Comparison of ENCODE assay signal across 9 cellular contexts in the genomic region with DNA sequence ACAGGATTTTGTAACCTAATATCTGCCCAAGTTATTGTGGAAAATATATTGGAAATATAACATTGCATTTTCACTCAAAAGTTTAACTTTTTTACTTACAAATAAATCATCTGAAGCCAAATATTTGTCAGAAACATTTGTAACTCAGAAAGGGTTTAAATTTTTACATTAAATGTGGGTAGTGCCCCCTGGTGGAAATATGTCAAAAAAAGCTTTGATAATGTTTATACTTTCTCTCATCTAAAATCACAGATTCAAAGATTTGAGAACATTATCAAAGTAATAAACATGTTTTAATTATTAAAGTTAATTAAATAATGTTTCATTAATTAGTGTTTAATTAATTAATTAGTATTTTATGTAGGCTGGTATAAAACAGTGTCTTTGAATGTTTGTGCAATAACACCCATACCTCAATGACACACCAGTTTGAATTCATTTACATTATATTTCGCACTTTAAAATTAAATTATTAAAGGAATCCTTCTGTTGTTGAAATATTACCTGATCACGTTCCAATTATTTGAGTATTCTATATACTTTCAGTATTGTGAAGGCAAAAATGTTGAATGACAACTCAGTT.
DNase-seq lines count a peak whose midpoint lies in the region; ATAC-seq, FAIRE-seq and TF ChIP-seq lines count a peak whose summit lies in the region.
"Had no signal": no experiment of that assay in that cellular context is flagged by ENCODE, and none has a peak within 500 bp of the region (broad histone marks: within the 10 kb centered on the region; RNA-seq: fewer than 3 reads in every experiment).

No MANE protein-coding gene starts in this region.

- ATAC-seq in pancreas (no peak), HG03521 (IDR thresholded peaks at IDR 0.05; ENCODE audit: unreplicated experiment) (no peak)

- no peak overlapping the region for H3K27ac Mint-ChIP-seq in immature natural killer cell

- H3K4me1 ChIP-seq in pancreas: no peaks in the 10 kb centered on the region

- H3K4me3 ChIP-seq in dorsolateral prefrontal cortex (no peak overlapping the region), pancreas (no peak overlapping the region)

- FAIRE-seq in pancreas (lab: Jason Lieb, UNC): peak; percentile 89

- intact Hi-C loops in dorsolateral prefrontal cortex (cut with DNase I): no loop called here
- intact Hi-C loops in pancreas (cut with DNase I): no loop called here

- WGBS in pancreas, 2 donors: 21 to 24% methylated on average over 2 of the region's 2 CpGs

- no peaks in the 10 kb centered on the region for H3K27me3 Mint-ChIP-seq in immature natural killer cell (ENCODE audit: low read depth in 3 of 3)

- TF ChIP-seq CTCF in dorsolateral prefrontal cortex (IDR thresholded peaks at IDR 0.05 in 54 of 56, conservative IDR thresholded peaks at IDR 0.05 in 2 of 56; ENCODE audit: low read depth in 1 of 56, partially characterized antibody in 56 of 56) (peak; percentile 35 to 74 (median 63)), pancreas (IDR thresholded peaks at IDR 0.05) (peak; percentile 10 to 35 (median 20))

- no peaks in the 10 kb centered on the region for H3K36me3 Mint-ChIP-seq in immature natural killer cell

- H3K4me1 Mint-ChIP-seq in immature natural killer cell: no peaks in the 10 kb centered on the region

- no peaks in the 10 kb centered on the region for H3K27me3 ChIP-seq in dorsolateral prefrontal cortex
- no peaks in the 10 kb centered on the region for H3K27me3 ChIP-seq in pancreas

- peaks cover 0 to 46% (median 8%) of the 10 kb centered on the region in 6 donors for H3K9me3 Mint-ChIP-seq in immature natural killer cell

- H3K4me3 Mint-ChIP-seq in immature natural killer cell: no peak overlapping the region

- H3K9me3 ChIP-seq in pancreas: no peaks in the 10 kb centered on the region

- H3K36me3 ChIP-seq in pancreas: no peaks in the 10 kb centered on the region

- H3K27ac ChIP-seq in dorsolateral prefrontal cortex: no peak overlapping the region
- no peak overlapping the region for H3K27ac ChIP-seq in pancreas

- DNase-seq in NCI-H1105 treated with DMSO at 0.1 percent for 48 hours (lab: John Stamatoyannopoulos, UW) (peak; percentile 6), NCI-H1105 (lab: John Stamatoyannopoulos, UW) (no peak), NCI-H460 (ENCODE audit: extremely low read depth, low read depth) (peak; percentile 9), dorsolateral prefrontal cortex (no peak), pancreas (no peak), immature natural killer cell (no peak), mucosa of gallbladder (ENCODE audit: low spot score) (no peak)
- DNase-seq: central memory CD4-positive, alpha-beta T cell had no signal

Comparison
In these comparisons a context has a peak if more than half of its experiments do, and no peak if none do; other contexts are left out.
1. DNase-seq: peak in NCI-H1105 treated with DMSO at 0.1 percent for 48 hours (single experiment) and NCI-H460 (single experiment); none in NCI-H1105 (single experiment), dorsolateral prefrontal cortex (0 of 10), pancreas (0 of 6), immature natural killer cell (0 of 3) and mucosa of gallbladder (single experiment).